15 cellular contexts compared by ENCODE assay signal in the genomic region with DNA sequence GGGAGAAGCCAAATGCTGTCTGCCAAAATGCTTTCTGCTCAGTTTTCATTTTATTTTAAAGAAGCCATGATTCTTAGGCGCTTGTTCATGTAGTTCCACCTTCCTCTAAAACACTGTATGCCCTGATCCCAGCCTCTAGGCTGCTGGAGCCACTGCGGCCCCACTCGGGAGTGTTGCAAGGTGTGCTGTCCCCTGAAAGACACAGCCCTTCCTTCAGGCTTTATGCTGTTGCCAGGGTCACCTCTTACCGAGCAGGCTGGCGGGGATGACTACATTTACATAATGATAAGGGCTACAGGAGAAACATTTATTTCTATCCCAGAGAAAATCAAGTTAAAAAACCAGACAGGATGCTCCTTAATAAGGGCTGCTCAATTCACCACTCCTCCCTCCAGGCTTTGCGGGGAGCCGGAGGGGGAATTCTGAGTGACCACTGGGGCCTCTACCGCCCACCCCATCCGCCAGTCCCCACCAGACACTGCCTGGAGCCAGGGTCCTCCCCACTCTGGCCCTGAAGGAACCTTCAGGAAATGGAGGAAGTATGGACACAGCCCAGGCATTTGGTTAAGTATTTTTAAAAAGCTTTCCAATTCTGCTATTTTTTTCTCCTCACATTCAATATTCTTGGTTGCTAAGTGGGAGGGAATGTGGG.
DNase-seq lines count a peak whose midpoint lies in the region; ATAC-seq, FAIRE-seq and TF ChIP-seq lines count a peak whose summit lies in the region.
"Had no signal": no experiment of that assay in that cellular context is flagged by ENCODE, and none has a peak within 500 bp of the region (broad histone marks: within the 10 kb centered on the region; RNA-seq: fewer than 3 reads in every experiment).

No MANE protein-coding gene starts in this region.

- H3K4me1 ChIP-seq in pancreas = no peaks in the 10 kb centered on the region

- no peaks in the 10 kb centered on the region for H3K36me3 ChIP-seq in pancreas

- H3K27me3 Mint-ChIP-seq in activated CD8-positive, alpha-beta T cell treated with anti-CD3 and anti-CD28 coated beads, Interleukin-2, amount 10 ng/mL, durations not matched to agents 7 days and 5 days (ENCODE audit: low read depth) = no peaks in the 10 kb centered on the region
- H3K27me3 Mint-ChIP-seq: progenitor cell of endocrine pancreas; stimulated activated naive CD8-positive, alpha-beta T cell treated with anti-CD3 and anti-CD28 coated beads, Interleukin-15, Interleukin-2, amounts not matched to agents 100 ng/mL and 50 ng/mL, for 24 hours had no signal

- no peaks in the 10 kb centered on the region for H3K27me3 ChIP-seq in pancreas

- H3K27ac ChIP-seq in angular gyrus (ENCODE audit: low read depth, low read length) (peak overlapping the region; percentile 80), pancreas (no peak overlapping the region)

- H3K9me3 ChIP-seq in pancreas = no peaks in the 10 kb centered on the region

- TF ChIP-seq CTCF in pancreas (IDR thresholded peaks at IDR 0.05) = no peak

- POLR2A ChIA-PET in activated CD8-positive, alpha-beta T cell treated with anti-CD3 and anti-CD28 coated beads, Interleukin-2, amount 10 ng/mL, durations not matched to agents 7 days and 5 days (lab: Charles Lee) = no interaction called here

- no peak overlapping the region for H3K4me3 Mint-ChIP-seq in activated CD8-positive, alpha-beta T cell treated with anti-CD3 and anti-CD28 coated beads, Interleukin-2, amount 10 ng/mL, durations not matched to agents 7 days and 5 days
- H3K4me3 Mint-ChIP-seq: stimulated activated naive CD8-positive, alpha-beta T cell treated with anti-CD3 and anti-CD28 coated beads, Interleukin-15, Interleukin-2, amounts not matched to agents 100 ng/mL and 50 ng/mL, for 24 hours had no signal

- intact Hi-C loops in left cardiac atrium (cut with DNase I) (no loop called here), pancreas (cut with DNase I) (no loop called here)

- H3K4me1 Mint-ChIP-seq in activated CD8-positive, alpha-beta T cell treated with anti-CD3 and anti-CD28 coated beads, Interleukin-2, amount 10 ng/mL, durations not matched to agents 7 days and 5 days (ENCODE audit: low read depth) = no peaks in the 10 kb centered on the region

- H3K36me3 Mint-ChIP-seq in activated CD8-positive, alpha-beta T cell treated with anti-CD3 and anti-CD28 coated beads, Interleukin-2, amount 10 ng/mL, durations not matched to agents 7 days and 5 days (ENCODE audit: low read depth) = no peaks in the 10 kb centered on the region

- ATAC-seq in left cardiac atrium (peak; percentile 45 to 78), pancreas (peak in 3 of 4 donors; percentile 22 to 34 (median 28))
- no peak for ATAC-seq in activated CD8-positive, alpha-beta T cell treated with anti-CD3 and anti-CD28 coated beads, Interleukin-2, amount 10 ng/mL, durations not matched to agents 7 days and 5 days

- peak; percentile 34 for DNase-seq in ELF-1 (ENCODE audit: low read depth, low spot score)
- DNase-seq in left cardiac atrium = no peak
- no peak for DNase-seq in pancreas
- no peak for DNase-seq in NCI-H2171 (lab: John Stamatoyannopoulos, UW)
- no peak for DNase-seq in activated CD8-positive, alpha-beta T cell treated with anti-CD3 and anti-CD28 coated beads, Interleukin-2, amount 10 ng/mL, durations not matched to agents 7 days and 5 days
- no peak for DNase-seq in MV-4-11 (lab: John Stamatoyannopoulos, UW)
- no peak for DNase-seq in NCI-H1417 (lab: John Stamatoyannopoulos, UW)
- DNase-seq: activated CD4-positive, alpha-beta T cell treated with anti-CD3 and anti-CD28 coated beads for 1 hour; DMS79 treated with DMSO at 0.1 percent for 48 hours; NCI-H1417 treated with DMSO at 0.1 percent for 48 hours; NCI-H446; stimulated activated CD4-positive, alpha-beta T cell treated with anti-CD3 and anti-CD28 coated beads, Interleukin-15, amount 100 ng/mL, for 24 hours had no signal

- no peak overlapping the region for H3K27ac Mint-ChIP-seq in activated CD8-positive, alpha-beta T cell treated with anti-CD3 and anti-CD28 coated beads, Interleukin-2, amount 10 ng/mL, durations not matched to agents 7 days and 5 days
- H3K27ac Mint-ChIP-seq: progenitor cell of endocrine pancreas; stimulated activated naive CD8-positive, alpha-beta T cell treated with anti-CD3 and anti-CD28 coated beads, Interleukin-15, Interleukin-2, amounts not matched to agents 100 ng/mL and 50 ng/mL, for 24 hours had no signal

- WGBS in pancreas, 2 donors = 81% methylated on average over 9 of the region's 9 CpGs

- no peak overlapping the region for H3K4me3 ChIP-seq in pancreas

- CTCF ChIA-PET in activated CD8-positive, alpha-beta T cell treated with anti-CD3 and anti-CD28 coated beads, Interleukin-2, amount 10 ng/mL, durations not matched to agents 7 days and 5 days (lab: Charles Lee) = no interaction called here

- FAIRE-seq in pancreas (lab: Jason Lieb, UNC) = no peak

- no peaks in the 10 kb centered on the region for H3K9me3 Mint-ChIP-seq in activated CD8-positive, alpha-beta T cell treated with anti-CD3 and anti-CD28 coated beads, Interleukin-2, amount 10 ng/mL, durations not matched to agents 7 days and 5 days (ENCODE audit: insufficient read depth)
- H3K9me3 Mint-ChIP-seq: stimulated activated naive CD8-positive, alpha-beta T cell treated with anti-CD3 and anti-CD28 coated beads, Interleukin-15, Interleukin-2, amounts not matched to agents 100 ng/mL and 50 ng/mL, for 24 hours had no signal
